ENCODE assay signal across 17 cellular contexts in genomic region chr3:111598139-111598538, GRCh38. TPM values are rescaled to one million over a fixed set of nuclear protein-coding genes. Genes with fewer than 3 reads are reported as not detected.
A peak's percentile ranks its signal among the peaks of the same experiment; 100 is the strongest.
DNase-seq lines count a peak whose midpoint lies in the region; ATAC-seq, FAIRE-seq and TF ChIP-seq lines count a peak whose summit lies in the region.
"Had no signal": no experiment of that assay in that cellular context is flagged by ENCODE, and none has a peak within 500 bp of the region (broad histone marks: within the 10 kb centered on the region; RNA-seq: fewer than 3 reads in every experiment).

No MANE protein-coding gene starts in this region.

- peaks cover 48% of the 10 kb centered on the region for H3K36me3 Mint-ChIP-seq in activated naive CD4-positive, alpha-beta T cell treated with anti-CD3 and anti-CD28 coated beads for 36 hours (ENCODE audit: low read depth)
- H3K36me3 Mint-ChIP-seq in activated naive CD8-positive, alpha-beta T cell = peaks cover 23% of the 10 kb centered on the region

- no peak for ATAC-seq in stimulated activated naive CD8-positive, alpha-beta T cell treated with anti-CD3 and anti-CD28 coated beads, Interleukin-15, amount 100 ng/mL, for 72 hours
- ATAC-seq in GM19035 (IDR thresholded peaks at IDR 0.05; ENCODE audit: unreplicated experiment) = no peak
- ATAC-seq: PC-3 had no signal

- FAIRE-seq in D721Med (lab: Jason Lieb, UNC) = peak; percentile 25
- FAIRE-seq: GM12891 had no signal

- CTCF ChIA-PET in activated naive CD4-positive, alpha-beta T cell treated with anti-CD3 and anti-CD28 coated beads for 36 hours (lab: Charles Lee) = interaction anchor here (0.7 to 11.4 kb wide), 3 partner anchors 20 to 56 kb away, joined by 3 to 88 read pairs (median 3); partner anchors contain the start of gene CD96

- peaks cover 60% of the 10 kb centered on the region for H3K4me1 Mint-ChIP-seq in activated naive CD4-positive, alpha-beta T cell treated with anti-CD3 and anti-CD28 coated beads for 36 hours (ENCODE audit: low read depth)
- H3K4me1 Mint-ChIP-seq in activated naive CD8-positive, alpha-beta T cell (ENCODE audit: low read depth) = peaks cover 66% of the 10 kb centered on the region
- peaks cover 80% of the 10 kb centered on the region for H3K4me1 Mint-ChIP-seq in stimulated activated naive CD8-positive, alpha-beta T cell treated with anti-CD3 and anti-CD28 coated beads, Interleukin-15, amount 100 ng/mL, for 72 hours

- no peaks in the 10 kb centered on the region for H3K27me3 Mint-ChIP-seq in activated naive CD4-positive, alpha-beta T cell treated with anti-CD3 and anti-CD28 coated beads for 36 hours (ENCODE audit: low read depth)
- H3K27me3 Mint-ChIP-seq in activated naive CD8-positive, alpha-beta T cell = no peaks in the 10 kb centered on the region
- no peaks in the 10 kb centered on the region for H3K27me3 Mint-ChIP-seq in stimulated activated naive CD8-positive, alpha-beta T cell treated with anti-CD3 and anti-CD28 coated beads, Interleukin-15, amount 100 ng/mL, for 72 hours

- TF ChIP-seq CTCF in D721Med (IDR thresholded peaks at IDR 0.05; ENCODE audit: insufficient read depth, missing control alignments) = no peak

- peak overlapping the region; percentile 32 for H3K4me3 Mint-ChIP-seq in activated naive CD4-positive, alpha-beta T cell treated with anti-CD3 and anti-CD28 coated beads for 36 hours
- no peak overlapping the region for H3K4me3 Mint-ChIP-seq in activated naive CD8-positive, alpha-beta T cell
- peak overlapping the region; percentile 65 to 83 for H3K4me3 Mint-ChIP-seq in stimulated activated naive CD8-positive, alpha-beta T cell treated with anti-CD3 and anti-CD28 coated beads, Interleukin-15, amount 100 ng/mL, for 72 hours

- H3K27ac Mint-ChIP-seq in activated naive CD4-positive, alpha-beta T cell treated with anti-CD3 and anti-CD28 coated beads for 36 hours = peak overlapping the region; percentile 98
- peak overlapping the region; percentile 95 for H3K27ac Mint-ChIP-seq in activated naive CD8-positive, alpha-beta T cell
- peak overlapping the region; percentile 13 to 91 for H3K27ac Mint-ChIP-seq in stimulated activated naive CD8-positive, alpha-beta T cell treated with anti-CD3 and anti-CD28 coated beads, Interleukin-15, amount 100 ng/mL, for 72 hours

- intact Hi-C loops in activated naive CD4-positive, alpha-beta T cell treated with anti-CD3 and anti-CD28 coated beads for 36 hours (cut with micrococcal nuclease) = no loop called here

- H3K9me3 Mint-ChIP-seq in activated naive CD4-positive, alpha-beta T cell treated with anti-CD3 and anti-CD28 coated beads for 36 hours = no peaks in the 10 kb centered on the region
- H3K9me3 Mint-ChIP-seq in activated naive CD8-positive, alpha-beta T cell (ENCODE audit: low read depth) = no peaks in the 10 kb centered on the region
- peaks cover 0 to 4% of the 10 kb centered on the region in 2 donors for H3K9me3 Mint-ChIP-seq in stimulated activated naive CD8-positive, alpha-beta T cell treated with anti-CD3 and anti-CD28 coated beads, Interleukin-15, amount 100 ng/mL, for 72 hours

- no peak for DNase-seq in activated naive CD4-positive, alpha-beta T cell treated with anti-CD3 and anti-CD28 coated beads for 36 hours
- no peak for DNase-seq in activated naive CD4-positive, alpha-beta T cell (lab: John Stamatoyannopoulos, UW)
- DNase-seq in D721Med (ENCODE audit: insufficient read length, low spot score) (no peak), NCI-H2227 (lab: John Stamatoyannopoulos, UW; ENCODE audit: unreplicated experiment) (no peak)
- no peak for DNase-seq in stimulated activated naive CD8-positive, alpha-beta T cell treated with anti-CD3 and anti-CD28 coated beads, Interleukin-15, amount 100 ng/mL, for 72 hours
- DNase-seq: Caco-2, IMR-90, NCI-H187 treated with DMSO at 0.1 percent for 48 hours, NCI-H446 treated with DMSO at 0.1 percent for 48 hours, NCI-H748 treated with DMSO at 0.1 percent for 48 hours, PC-3 had no signal

RNA-seq across cellular contexts. Expression of gene ZBED2, which starts 3.0 kb away (rescaled TPM):
- total RNA-seq in activated naive CD4-positive, alpha-beta T cell treated with anti-CD3 and anti-CD28 coated beads for 36 hours = 100 to 1,000 TPM; 394 to 397 TPM
- total RNA-seq: G401, HT-29, LHCN-M2 had no signal

RNA-seq across cellular contexts. Expression of gene CD96, which starts 56.1 kb away (rescaled TPM):
- 10 to 100 TPM; 52.7 to 61.8 TPM for total RNA-seq in activated naive CD4-positive, alpha-beta T cell treated with anti-CD3 and anti-CD28 coated beads for 36 hours
- total RNA-seq: G401, HT-29, PC-3 had no signal
